ENCODE assay signal across 20 cellular contexts in genomic region chr3:171132873-171133272, GRCh38.
A peak's percentile ranks its signal among the peaks of the same experiment; 100 is the strongest.
DNase-seq lines count a peak whose midpoint lies in the region; ATAC-seq and TF ChIP-seq lines count a peak whose summit lies in the region.
"Had no signal": no experiment of that assay in that cellular context is flagged by ENCODE, and none has a peak within 500 bp of the region (broad histone marks: within the 10 kb centered on the region; RNA-seq: fewer than 3 reads in every experiment).

No MANE protein-coding gene starts in this region.

- intact Hi-C loops in CD4-positive, alpha-beta T cell (cut with DNase I, micrococcal nuclease): no loop called here

- peaks cover 29% of the 10 kb centered on the region for H3K36me3 ChIP-seq in effector memory CD4-positive, alpha-beta T cell (ENCODE audit: control insufficient read depth, insufficient read depth, low read length)
- H3K36me3 ChIP-seq: right lobe of liver, upper lobe of right lung had no signal

- TF ChIP-seq CTCF in fibroblast of mammary gland (conservative IDR thresholded peaks at IDR 0.05; ENCODE audit: control insufficient read depth, insufficient read depth, low read depth, low read length): no peak
- TF ChIP-seq CTCF in CD4-positive, alpha-beta T cell (IDR thresholded peaks at IDR 0.05): no peak

- no peaks in the 10 kb centered on the region for H3K9me3 ChIP-seq in effector memory CD4-positive, alpha-beta T cell (ENCODE audit: control insufficient read depth, low read length)
- H3K9me3 ChIP-seq in CD4-positive, alpha-beta T cell (ENCODE audit: control insufficient read depth, low read length): no peaks in the 10 kb centered on the region
- H3K9me3 ChIP-seq: right lobe of liver, upper lobe of right lung had no signal

- CTCF ChIA-PET in CD4-positive, alpha-beta T cell (lab: Charles Lee): no interaction called here

- no peaks in the 10 kb centered on the region for H3K4me1 Mint-ChIP-seq in CD4-positive, alpha-beta T cell (ENCODE audit: low read depth)
- H3K4me1 Mint-ChIP-seq: activated naive CD8-positive, alpha-beta T cell treated with anti-CD3 and anti-CD28 coated beads, Interleukin-2, amount 50 U/mL, for 24 hours; stimulated activated memory B cell treated with anti-CD40 and anti-IgM and Interleukin-4, amounts not matched to agents 10 μg/mL and 1 μg/mL and 100 μg/mL, for 72 hours had no signal

- peaks cover 92% of the 10 kb centered on the region for H3K36me3 Mint-ChIP-seq in CD4-positive, alpha-beta T cell (ENCODE audit: low read depth)
- H3K36me3 Mint-ChIP-seq: stimulated activated memory B cell treated with anti-CD40 and anti-IgM and Interleukin-4, amounts not matched to agents 10 μg/mL and 1 μg/mL and 100 μg/mL, for 72 hours had no signal

- H3K4me3 Mint-ChIP-seq in CD4-positive, alpha-beta T cell: no peak overlapping the region
- H3K4me3 Mint-ChIP-seq: activated CD4-positive, alpha-beta T cell treated with anti-CD3 and anti-CD28 coated beads, Interleukin-2, amount 10 ng/mL, durations not matched to agents 24 days and 14 days; activated naive CD8-positive, alpha-beta T cell treated with anti-CD3 and anti-CD28 coated beads, Interleukin-2, amount 50 U/mL, for 24 hours; neural crest cell; stimulated activated memory B cell treated with anti-CD40 and anti-IgM and Interleukin-4, amounts not matched to agents 10 μg/mL and 1 μg/mL and 100 μg/mL, for 72 hours; T-helper 2 cell treated with Interferon-gamma antibody and Interleukin-4, amounts not matched to agents 5 μg/mL and 100 μg/mL, for 36 hours had no signal

- no peaks in the 10 kb centered on the region for H3K4me1 ChIP-seq in effector memory CD4-positive, alpha-beta T cell (ENCODE audit: control insufficient read depth, insufficient read depth, low read length, poor library complexity, severe bottlenecking)
- H3K4me1 ChIP-seq: upper lobe of right lung had no signal

- no peak overlapping the region for H3K27ac Mint-ChIP-seq in CD4-positive, alpha-beta T cell
- H3K27ac Mint-ChIP-seq: activated CD4-positive, alpha-beta T cell treated with anti-CD3 and anti-CD28 coated beads, Interleukin-2, amount 10 ng/mL, durations not matched to agents 24 days and 14 days; activated naive CD8-positive, alpha-beta T cell treated with anti-CD3 and anti-CD28 coated beads, Interleukin-2, amount 50 U/mL, for 24 hours; stimulated activated memory B cell treated with anti-CD40 and anti-IgM and Interleukin-4, amounts not matched to agents 10 μg/mL and 1 μg/mL and 100 μg/mL, for 72 hours; T-helper 2 cell treated with Interferon-gamma antibody and Interleukin-4, amounts not matched to agents 5 μg/mL and 100 μg/mL, for 36 hours had no signal

- H3K4me3 ChIP-seq in fibroblast of mammary gland (ENCODE audit: control insufficient read depth, low read depth, low read length): no peak overlapping the region
- no peak overlapping the region for H3K4me3 ChIP-seq in effector memory CD4-positive, alpha-beta T cell (ENCODE audit: insufficient read depth, low read depth, low read length, poor library complexity, severe bottlenecking)
- H3K4me3 ChIP-seq: coronary artery, right lobe of liver, upper lobe of right lung had no signal

- H3K27me3 Mint-ChIP-seq in CD4-positive, alpha-beta T cell: no peaks in the 10 kb centered on the region
- H3K27me3 Mint-ChIP-seq: activated CD4-positive, alpha-beta T cell treated with anti-CD3 and anti-CD28 coated beads, Interleukin-2, amount 10 ng/mL, durations not matched to agents 24 days and 14 days; activated naive CD8-positive, alpha-beta T cell treated with anti-CD3 and anti-CD28 coated beads, Interleukin-2, amount 50 U/mL, for 24 hours; stimulated activated memory B cell treated with anti-CD40 and anti-IgM and Interleukin-4, amounts not matched to agents 10 μg/mL and 1 μg/mL and 100 μg/mL, for 72 hours had no signal

- no peak overlapping the region for H3K27ac ChIP-seq in effector memory CD4-positive, alpha-beta T cell (ENCODE audit: insufficient read depth, low read length, poor library complexity, severe bottlenecking)
- H3K27ac ChIP-seq in CD4-positive, alpha-beta T cell (ENCODE audit: low read depth, low read length): no peak overlapping the region
- H3K27ac ChIP-seq: coronary artery, right lobe of liver, upper lobe of right lung had no signal

- DNase-seq in GOT3 (lab: John Stamatoyannopoulos, UW) (peak; percentile 10), fibroblast of mammary gland (ENCODE audit: low read depth) (peak; percentile 93), stromal cell of bone marrow (ENCODE audit: low read depth) (peak; percentile 36), KBM-7 (no peak)
- no peak for DNase-seq in effector memory CD4-positive, alpha-beta T cell
- DNase-seq in CD4-positive, alpha-beta T cell: no peak
- DNase-seq: activated CD4-positive, alpha-beta T cell treated with anti-CD3 and anti-CD28 coated beads, Interleukin-2, amount 10 ng/mL, durations not matched to agents 24 days and 14 days; activated naive CD8-positive, alpha-beta T cell treated with anti-CD3 and anti-CD28 coated beads, Interleukin-2, amount 50 U/mL, for 24 hours; COR-L47; foreskin melanocyte; NCI-H1436; NCI-H510A; right lobe of liver; upper lobe of right lung had no signal

- H3K9me3 Mint-ChIP-seq in CD4-positive, alpha-beta T cell: no peaks in the 10 kb centered on the region
- H3K9me3 Mint-ChIP-seq: activated CD4-positive, alpha-beta T cell treated with anti-CD3 and anti-CD28 coated beads, Interleukin-2, amount 10 ng/mL, durations not matched to agents 24 days and 14 days; activated naive CD8-positive, alpha-beta T cell treated with anti-CD3 and anti-CD28 coated beads, Interleukin-2, amount 50 U/mL, for 24 hours; stimulated activated memory B cell treated with anti-CD40 and anti-IgM and Interleukin-4, amounts not matched to agents 10 μg/mL and 1 μg/mL and 100 μg/mL, for 72 hours; T-helper 2 cell treated with Interferon-gamma antibody and Interleukin-4, amounts not matched to agents 5 μg/mL and 100 μg/mL, for 36 hours had no signal

- no peaks in the 10 kb centered on the region for H3K27me3 ChIP-seq in effector memory CD4-positive, alpha-beta T cell (replicated peaks; ENCODE audit: control insufficient read depth, insufficient read depth, low read length, poor library complexity, severe bottlenecking)
- no peaks in the 10 kb centered on the region for H3K27me3 ChIP-seq in CD4-positive, alpha-beta T cell (ENCODE audit: control insufficient read depth, insufficient read depth, low read length)
- H3K27me3 ChIP-seq: right lobe of liver, upper lobe of right lung had no signal

- POLR2A ChIA-PET in CD4-positive, alpha-beta T cell (lab: Charles Lee): no interaction called here

- in situ Hi-C loops in KBM-7 (cut with MboI; ENCODE audit: low pct_unique_long_range_greater_than_20kb, low sequenced_read_pairs): no loop called here

- peak; percentile 85 for ATAC-seq in SK-N-SH treated with all-trans-retinoic acid at 6 μM for 48 hours
- ATAC-seq in GM19324 (IDR thresholded peaks at IDR 0.05; ENCODE audit: low FRiP score, unreplicated experiment): no peak
- no peak for ATAC-seq in CD4-positive, alpha-beta T cell (ENCODE audit: poor library complexity)
- ATAC-seq: activated naive CD8-positive, alpha-beta T cell treated with anti-CD3 and anti-CD28 coated beads, Interleukin-2, amount 50 U/mL, for 24 hours; right lobe of liver; stimulated activated memory B cell treated with anti-CD40 and anti-IgM and Interleukin-4, amounts not matched to agents 10 μg/mL and 1 μg/mL and 100 μg/mL, for 72 hours had no signal

TF ChIP-seq in SK-N-SH treated with all-trans-retinoic acid at 6 μM for 48 hours, 23 proteins besides CTCF, POLR2A, EP300 and RAD21 (continues in another document):
- no peak for TF ChIP-seq GLIS3 (CRISPR knock-in tag; IDR thresholded peaks at IDR 0.05)
- no peak for TF ChIP-seq TSHZ2 (CRISPR knock-in tag; IDR thresholded peaks at IDR 0.05)
- no peak for TF ChIP-seq PPARA (CRISPR knock-in tag; IDR thresholded peaks at IDR 0.05; ENCODE audit: borderline replicate concordance)
- TF ChIP-seq CREB5 (CRISPR knock-in tag; IDR thresholded peaks at IDR 0.05; ENCODE audit: low read depth): no peak
- TF ChIP-seq ZNF8 (CRISPR knock-in tag; IDR thresholded peaks at IDR 0.05): no peak
- no peak for TF ChIP-seq ZFP3 (CRISPR knock-in tag; IDR thresholded peaks at IDR 0.05)
- no peak for TF ChIP-seq BACH2 (CRISPR knock-in tag; IDR thresholded peaks at IDR 0.05; ENCODE audit: borderline replicate concordance)
- TF ChIP-seq ZC3H10 (CRISPR knock-in tag; IDR thresholded peaks at IDR 0.05): no peak
- no peak for TF ChIP-seq ARNTL (CRISPR knock-in tag; IDR thresholded peaks at IDR 0.05; ENCODE audit: borderline replicate concordance, low read depth)
- no peak for TF ChIP-seq SNAI2 (CRISPR knock-in tag; IDR thresholded peaks at IDR 0.05)

Comparison
In these comparisons a context has a peak if more than half of its experiments do, and no peak if none do; other contexts are left out.
1. DNase-seq: peak in GOT3 (single experiment), fibroblast of mammary gland (single experiment) and stromal cell of bone marrow (single experiment); none in KBM-7 (single experiment), effector memory CD4-positive, alpha-beta T cell (0 of 3) and CD4-positive, alpha-beta T cell (0 of 10).